ENCODE assay signal across 1 cellular context in genomic region chr19:32692727-32693061, GRCh38.
TF ChIP-seq lines count a peak whose summit lies in the region.

No MANE protein-coding gene starts in this region.

TF ChIP-seq in GM23338, 12 proteins besides CTCF, POLR2A, EP300 and RAD21 (continued from another document):
- no peak for TF ChIP-seq REST (IDR thresholded peaks at IDR 0.05; ENCODE audit: unreplicated experiment)
- TF ChIP-seq ZNF331 (CRISPR knock-in tag; IDR thresholded peaks at IDR 0.05; ENCODE audit: low read depth), result no peak
- no peak for TF ChIP-seq CREB1 (CRISPR knock-in tag; IDR thresholded peaks at IDR 0.05; ENCODE audit: low read depth)
- no peak for TF ChIP-seq ETS1 (IDR thresholded peaks at IDR 0.05)
- TF ChIP-seq STAT1 (IDR thresholded peaks at IDR 0.05; ENCODE audit: unreplicated experiment), result no peak
- no peak for TF ChIP-seq ZNF114 (CRISPR knock-in tag; IDR thresholded peaks at IDR 0.05)
- TF ChIP-seq NANOG (IDR thresholded peaks at IDR 0.05; ENCODE audit: borderline replicate concordance), result no peak
- TF ChIP-seq POLR2AphosphoS5 (IDR thresholded peaks at IDR 0.05; ENCODE audit: low read depth), result no peak
- TF ChIP-seq, protein P1, sequence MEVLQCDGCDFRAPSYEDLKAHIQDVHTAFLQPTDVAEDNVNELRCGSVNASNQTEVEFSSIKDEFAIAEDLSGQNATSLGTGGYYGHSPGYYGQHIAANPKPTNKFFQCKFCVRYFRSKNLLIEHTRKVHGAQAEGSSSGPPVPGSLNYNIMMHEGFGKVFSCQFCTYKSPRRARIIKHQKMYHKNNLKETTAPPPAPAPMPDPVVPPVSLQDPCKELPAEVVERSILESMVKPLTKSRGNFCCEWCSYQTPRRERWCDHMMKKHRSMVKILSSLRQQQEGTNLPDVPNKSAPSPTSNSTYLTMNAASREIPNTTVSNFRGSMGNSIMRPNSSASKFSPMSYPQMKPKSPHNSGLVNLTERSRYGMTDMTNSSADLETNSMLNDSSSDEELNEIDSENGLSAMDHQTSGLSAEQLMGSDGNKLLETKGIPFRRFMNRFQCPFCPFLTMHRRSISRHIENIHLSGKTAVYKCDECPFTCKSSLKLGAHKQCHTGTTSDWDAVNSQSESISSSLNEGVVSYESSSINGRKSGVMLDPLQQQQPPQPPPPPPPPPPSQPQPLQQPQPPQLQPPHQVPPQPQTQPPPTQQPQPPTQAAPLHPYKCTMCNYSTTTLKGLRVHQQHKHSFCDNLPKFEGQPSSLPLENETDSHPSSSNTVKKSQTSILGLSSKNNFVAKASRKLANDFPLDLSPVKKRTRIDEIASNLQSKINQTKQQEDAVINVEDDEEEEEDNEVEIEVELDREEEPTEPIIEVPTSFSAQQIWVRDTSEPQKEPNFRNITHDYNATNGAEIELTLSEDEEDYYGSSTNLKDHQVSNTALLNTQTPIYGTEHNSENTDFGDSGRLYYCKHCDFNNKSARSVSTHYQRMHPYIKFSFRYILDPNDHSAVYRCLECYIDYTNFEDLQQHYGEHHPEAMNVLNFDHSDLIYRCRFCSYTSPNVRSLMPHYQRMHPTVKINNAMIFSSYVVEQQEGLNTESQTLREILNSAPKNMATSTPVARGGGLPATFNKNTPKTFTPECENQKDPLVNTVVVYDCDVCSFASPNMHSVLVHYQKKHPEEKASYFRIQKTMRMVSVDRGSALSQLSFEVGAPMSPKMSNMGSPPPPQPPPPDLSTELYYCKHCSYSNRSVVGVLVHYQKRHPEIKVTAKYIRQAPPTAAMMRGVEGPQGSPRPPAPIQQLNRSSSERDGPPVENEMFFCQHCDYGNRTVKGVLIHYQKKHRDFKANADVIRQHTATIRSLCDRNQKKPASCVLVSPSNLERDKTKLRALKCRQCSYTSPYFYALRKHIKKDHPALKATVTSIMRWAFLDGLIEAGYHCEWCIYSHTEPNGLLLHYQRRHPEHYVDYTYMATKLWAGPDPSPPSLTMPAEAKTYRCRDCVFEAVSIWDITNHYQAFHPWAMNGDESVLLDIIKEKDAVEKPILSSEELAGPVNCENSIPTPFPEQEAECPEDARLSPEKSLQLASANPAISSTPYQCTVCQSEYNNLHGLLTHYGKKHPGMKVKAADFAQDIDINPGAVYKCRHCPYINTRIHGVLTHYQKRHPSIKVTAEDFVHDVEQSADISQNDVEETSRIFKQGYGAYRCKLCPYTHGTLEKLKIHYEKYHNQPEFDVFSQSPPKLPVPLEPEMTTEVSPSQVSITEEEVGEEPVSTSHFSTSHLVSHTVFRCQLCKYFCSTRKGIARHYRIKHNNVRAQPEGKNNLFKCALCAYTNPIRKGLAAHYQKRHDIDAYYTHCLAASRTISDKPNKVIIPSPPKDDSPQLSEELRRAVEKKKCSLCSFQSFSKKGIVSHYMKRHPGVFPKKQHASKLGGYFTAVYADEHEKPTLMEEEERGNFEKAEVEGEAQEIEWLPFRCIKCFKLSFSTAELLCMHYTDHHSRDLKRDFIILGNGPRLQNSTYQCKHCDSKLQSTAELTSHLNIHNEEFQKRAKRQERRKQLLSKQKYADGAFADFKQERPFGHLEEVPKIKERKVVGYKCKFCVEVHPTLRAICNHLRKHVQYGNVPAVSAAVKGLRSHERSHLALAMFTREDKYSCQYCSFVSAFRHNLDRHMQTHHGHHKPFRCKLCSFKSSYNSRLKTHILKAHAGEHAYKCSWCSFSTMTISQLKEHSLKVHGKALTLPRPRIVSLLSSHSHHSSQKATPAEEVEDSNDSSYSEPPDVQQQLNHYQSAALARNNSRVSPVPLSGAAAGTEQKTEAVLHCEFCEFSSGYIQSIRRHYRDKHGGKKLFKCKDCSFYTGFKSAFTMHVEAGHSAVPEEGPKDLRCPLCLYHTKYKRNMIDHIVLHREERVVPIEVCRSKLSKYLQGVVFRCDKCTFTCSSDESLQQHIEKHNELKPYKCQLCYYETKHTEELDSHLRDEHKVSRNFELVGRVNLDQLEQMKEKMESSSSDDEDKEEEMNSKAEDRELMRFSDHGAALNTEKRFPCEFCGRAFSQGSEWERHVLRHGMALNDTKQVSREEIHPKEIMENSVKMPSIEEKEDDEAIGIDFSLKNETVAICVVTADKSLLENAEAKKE (CRISPR knock-in tag; IDR thresholded peaks at IDR 0.05), result no peak
- no peak for TF ChIP-seq EZH2phosphoT487 (IDR thresholded peaks at IDR 0.05; ENCODE audit: unreplicated experiment)
- no peak for TF ChIP-seq EZH2 (IDR thresholded peaks at IDR 0.05; ENCODE audit: low read depth, unreplicated experiment)
